In the genomic region with DNA sequence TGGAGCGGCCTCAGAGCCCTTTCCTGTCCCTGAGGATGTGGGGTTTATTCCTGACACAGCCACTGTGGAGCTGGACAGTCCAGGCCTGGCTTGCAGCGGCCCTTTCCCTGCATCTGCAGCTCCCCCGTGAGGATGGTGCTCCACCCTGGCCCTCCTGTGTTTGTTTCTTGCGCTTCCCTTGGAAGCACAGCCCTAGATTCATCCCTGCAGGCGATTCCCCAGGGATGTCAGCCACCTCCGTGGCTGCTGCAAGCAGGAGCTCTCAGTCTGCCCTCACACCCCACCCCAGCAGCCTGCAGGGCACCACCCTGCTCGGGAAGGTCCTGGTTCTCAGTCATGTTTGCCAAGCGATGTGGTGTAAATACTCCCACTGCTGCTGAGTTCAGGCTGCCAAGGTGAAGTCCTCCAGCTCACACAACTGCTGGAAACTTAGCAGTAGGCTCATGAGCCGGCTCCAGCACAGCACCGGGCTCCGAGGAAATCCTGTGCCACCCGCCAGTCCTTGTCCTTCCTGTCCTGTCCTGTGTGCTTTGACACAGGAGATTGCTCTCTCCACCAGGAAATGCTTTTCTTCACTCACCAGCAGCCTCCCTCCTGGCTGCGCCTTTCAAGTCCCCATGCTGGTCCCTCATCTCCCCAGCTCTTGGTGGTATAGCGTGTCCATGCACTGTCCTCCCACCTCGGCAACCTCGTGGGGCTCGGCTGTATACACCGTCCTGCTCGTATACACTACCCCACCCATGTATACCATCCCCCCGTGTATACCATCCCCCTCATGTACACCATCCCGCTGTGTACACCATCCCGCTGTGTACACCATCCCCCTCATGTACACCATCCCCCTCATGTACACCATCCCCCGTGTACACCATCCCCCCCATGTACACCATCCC, we compare ENCODE assay signal across 12 cellular contexts. TPM values are rescaled to one million over a fixed set of nuclear protein-coding genes. Genes with fewer than 3 reads are reported as not detected.
DNase-seq lines count a peak whose midpoint lies in the region; TF ChIP-seq lines count a peak whose summit lies in the region.
"Had no signal": no experiment of that assay in that cellular context is flagged by ENCODE, and none has a peak within 500 bp of the region (broad histone marks: within the 10 kb centered on the region; RNA-seq: fewer than 3 reads in every experiment).

No MANE protein-coding gene starts in this region.

- no peak overlapping the region for H3K4ac ChIP-seq in mesendoderm (ENCODE audit: low read depth, low read length)

- no peaks in the 10 kb centered on the region for H3K79me2 ChIP-seq in mesendoderm (ENCODE audit: control insufficient read depth, insufficient read depth, low read length)

- H3K27ac ChIP-seq in mesendoderm (ENCODE audit: low read depth, low read length): no peak overlapping the region
- H3K27ac ChIP-seq: KMS-11 had no signal

- H4K5ac ChIP-seq in mesendoderm (ENCODE audit: low read length): no peak overlapping the region

- DNase-seq in D341Med (ENCODE audit: low spot score): peak; percentile 58
- DNase-seq in NCI-H1694 treated with DMSO at 0.1 percent for 48 hours (lab: John Stamatoyannopoulos, UW): peak; percentile 41
- DNase-seq in ecto neural progenitor cell (ENCODE audit: low spot score): peak; percentile 58
- peak; percentile 59 for DNase-seq in mesendoderm
- no peak for DNase-seq in NCI-H146 treated with DMSO at 0.1 percent for 48 hours (lab: John Stamatoyannopoulos, UW; ENCODE audit: unreplicated experiment)
- no peak for DNase-seq in foreskin fibroblast
- DNase-seq in GM10266 (ENCODE audit: extremely low spot score): no peak
- no peak for DNase-seq in stimulated activated CD4-positive, alpha-beta T cell treated with anti-CD3 and anti-CD28 coated beads, Interleukin-2, amount 100 ng/mL, for 48 hours
- DNase-seq: COR-L47, foreskin melanocyte, small intestine had no signal

- no peaks in the 10 kb centered on the region for H3K36me3 ChIP-seq in mesendoderm (ENCODE audit: control insufficient read depth, insufficient read depth, low read length)

- peak overlapping the region; percentile 22 for H3K56ac ChIP-seq in mesendoderm (ENCODE audit: low read length)

- TF ChIP-seq CTCF in foreskin fibroblast (IDR thresholded peaks at IDR 0.05; ENCODE audit: low read depth, low read length) (no peak), GM10266 (IDR thresholded peaks at IDR 0.05; ENCODE audit: control insufficient read depth, insufficient read depth, low read depth, missing control alignments) (no peak)

- no peaks in the 10 kb centered on the region for H3K79me1 ChIP-seq in mesendoderm (ENCODE audit: low read length)

- H3K27me3 ChIP-seq in mesendoderm (ENCODE audit: insufficient read depth, low read length, poor library complexity): no peaks in the 10 kb centered on the region

- no peak overlapping the region for H2BK5ac ChIP-seq in mesendoderm (ENCODE audit: low read length)

- WGBS in mesendoderm (ENCODE audit: extremely low coverage, insufficient coverage, low lambda C conversion rate): no CpG with 5 or more reads among the region's 23 CpGs

- no peak overlapping the region for H3K18ac ChIP-seq in mesendoderm (ENCODE audit: low read length)

- H3K9ac ChIP-seq in mesendoderm (ENCODE audit: low read length): no peak overlapping the region
- H3K9ac ChIP-seq: KMS-11 had no signal

- no peak overlapping the region for H3K4me2 ChIP-seq in mesendoderm (ENCODE audit: low read length)
- H3K4me2 ChIP-seq: KMS-11 had no signal

- peaks cover 1% of the 10 kb centered on the region for H3K4me1 ChIP-seq in mesendoderm (ENCODE audit: control insufficient read depth, low read depth, low read length)

- no peak overlapping the region for H3K23ac ChIP-seq in mesendoderm (ENCODE audit: low read length)

- H2BK120ac ChIP-seq in mesendoderm (ENCODE audit: low read depth, low read length): no peak overlapping the region

- H2AK5ac ChIP-seq in mesendoderm (ENCODE audit: low read length): no peak overlapping the region

- H2BK15ac ChIP-seq in mesendoderm (replicated peaks; ENCODE audit: low read depth): no peak overlapping the region

- no peak overlapping the region for H4K8ac ChIP-seq in mesendoderm (ENCODE audit: low read depth, low read length)

- H3K4me3 ChIP-seq in mesendoderm (ENCODE audit: low read length) (no peak overlapping the region), foreskin fibroblast (ENCODE audit: low read depth in 1 of 2, low read length in 2 of 2) (no peak overlapping the region)

RNA-seq across cellular contexts. Expression of gene ROPN1L, which starts 16.2 kb away (rescaled TPM):
- 0.25 TPM for polyA plus RNA-seq in mesendoderm (2013, experiment 1 of 2)
- polyA plus RNA-seq in mesendoderm (2013, experiment 2 of 2): 0.10 TPM

Comparison
In these comparisons a context has a peak if more than half of its experiments do, and no peak if none do; other contexts are left out.
1. DNase-seq: peak in D341Med (single experiment), NCI-H1694 treated with DMSO at 0.1 percent for 48 hours (single experiment), ecto neural progenitor cell (single experiment) and mesendoderm (single experiment); none in NCI-H146 treated with DMSO at 0.1 percent for 48 hours (single experiment), foreskin fibroblast (0 of 2), GM10266 (single experiment) and stimulated activated CD4-positive, alpha-beta T cell treated with anti-CD3 and anti-CD28 coated beads, Interleukin-2, amount 100 ng/mL, for 48 hours (0 of 2).